8 cellular contexts compared by ENCODE assay signal in genomic region chr1:100948721-100949400, GRCh38. TPM values are rescaled to one million over a fixed set of nuclear protein-coding genes. Genes with fewer than 3 reads are reported as not detected.
DNase-seq lines count a peak whose midpoint lies in the region; ATAC-seq, FAIRE-seq and TF ChIP-seq lines count a peak whose summit lies in the region.
"Not testable (repeated sequence)": the region's sequence is repeated elsewhere in the genome, so short reads cannot be mapped to it uniquely, and the experiment has no call there.

No MANE protein-coding gene starts in this region.

- not testable (repeated sequence) for TF ChIP-seq CTCF in A549 (IDR thresholded peaks at IDR 0.05); esophagus squamous epithelium (IDR thresholded peaks at IDR 0.05)

- POLR2A ChIA-PET in A549 (lab: Yijun Ruan, JAX): not testable (repeated sequence)
- POLR2A ChIA-PET in T-cell (lab: Charles Lee): interaction anchor here in 1 of 2 donors (0.6 to 1.1 kb wide), 2 partner anchors 311 to 360 kb away, joined by 3 to 5 read pairs; no protein-coding TSS in a partner anchor
- POLR2A ChIA-PET in activated CD8-positive, alpha-beta T cell treated with anti-CD3 and anti-CD28 coated beads, Interleukin-2, amount 10 ng/mL, durations not matched to agents 7 days and 5 days (lab: Charles Lee): interaction anchor here (0.6 to 1.6 kb wide), 11 partner anchors 15 to 339 kb away, joined by 3 to 6 read pairs (median 4); partner anchors contain the start of gene S1PR1
- POLR2A ChIA-PET in naive thymus-derived CD4-positive, alpha-beta T cell (lab: Charles Lee): interaction anchor here (0.6 to 4.3 kb wide), 12 partner anchors 8 to 360 kb away, joined by 3 to 44 read pairs (median 8); no protein-coding TSS in a partner anchor

- FAIRE-seq in A549 (lab: Jason Lieb, UNC): not testable (repeated sequence)

- H3K4me3 Mint-ChIP-seq in T-cell: peak overlapping the region; percentile 51 to 82 (median 54)
- H3K4me3 Mint-ChIP-seq in activated CD8-positive, alpha-beta T cell treated with anti-CD3 and anti-CD28 coated beads, Interleukin-2, amount 10 ng/mL, durations not matched to agents 7 days and 5 days: peak overlapping the region; percentile 63
- H3K4me3 Mint-ChIP-seq in activated naive CD8-positive, alpha-beta T cell treated with anti-CD3 and anti-CD28 coated beads for 36 hours: peak overlapping the region; percentile 6
- peak overlapping the region; percentile 38 to 82 (median 71) for H3K4me3 Mint-ChIP-seq in naive thymus-derived CD4-positive, alpha-beta T cell
- peak overlapping the region; percentile 12 for H3K4me3 Mint-ChIP-seq in stimulated activated memory B cell treated with anti-CD40 and anti-IgM and Interleukin-4, amounts not matched to agents 10 μg/mL and 1 μg/mL and 100 μg/mL, for 72 hours

- not testable (repeated sequence) for TF ChIP-seq RAD21 in A549 (conservative IDR thresholded peaks at IDR 0.05 in 1 of 2, IDR thresholded peaks at IDR 0.05 in 1 of 2)

- not testable (repeated sequence) for TF ChIP-seq EP300 in A549 (IDR thresholded peaks at IDR 0.05)

- intact Hi-C loops in esophagus squamous epithelium (cut with DNase I): not testable (repeated sequence)
- intact Hi-C loops in naive thymus-derived CD4-positive, alpha-beta T cell (cut with micrococcal nuclease): loop anchor here (1.0 to 5.0 kb wide), 4 partner anchors 8 to 287 kb away; partner anchors contain the start of gene DPH5 (in 1 of the 2)

- H3K9ac ChIP-seq in HUES6 (ENCODE audit: low read length): not testable (repeated sequence)

- DNase-seq in A549 (ENCODE audit: low read depth in 1 of 2, low spot score in 1 of 2); activated naive CD8-positive, alpha-beta T cell treated with anti-CD3 and anti-CD28 coated beads for 36 hours; esophagus squamous epithelium (lab: John Stamatoyannopoulos, UW): not testable (repeated sequence)
- peak in 1 of 34 experiments; percentile 9 for DNase-seq in T-cell
- DNase-seq in activated CD8-positive, alpha-beta T cell treated with anti-CD3 and anti-CD28 coated beads, Interleukin-2, amount 10 ng/mL, durations not matched to agents 7 days and 5 days: peak; percentile 23
- DNase-seq in naive thymus-derived CD4-positive, alpha-beta T cell: peak in 2 of 9 donors; percentile 19 to 33

- TF ChIP-seq POLR2A in A549 (IDR thresholded peaks at IDR 0.05; ENCODE audit: low read length); esophagus squamous epithelium (IDR thresholded peaks at IDR 0.05): not testable (repeated sequence)

- peaks cover 72 to 82% (median 74%) of the 10 kb centered on the region in 3 donors for H3K4me1 Mint-ChIP-seq in T-cell
- peaks cover 64% of the 10 kb centered on the region for H3K4me1 Mint-ChIP-seq in activated CD8-positive, alpha-beta T cell treated with anti-CD3 and anti-CD28 coated beads, Interleukin-2, amount 10 ng/mL, durations not matched to agents 7 days and 5 days (ENCODE audit: low read depth)
- H3K4me1 Mint-ChIP-seq in activated naive CD8-positive, alpha-beta T cell treated with anti-CD3 and anti-CD28 coated beads for 36 hours: peaks cover 48% of the 10 kb centered on the region
- H3K4me1 Mint-ChIP-seq in naive thymus-derived CD4-positive, alpha-beta T cell: peaks cover 30 to 88% (median 82%) of the 10 kb centered on the region in 7 donors
- peaks cover 72% of the 10 kb centered on the region for H3K4me1 Mint-ChIP-seq in stimulated activated memory B cell treated with anti-CD40 and anti-IgM and Interleukin-4, amounts not matched to agents 10 μg/mL and 1 μg/mL and 100 μg/mL, for 72 hours

- H3K4me2 ChIP-seq in A549: 0 out of 3 replicates have a peak overlapping the region, but pooled peaks have one; percentile 23

- 91% methylated on average over 6 of the region's 6 CpGs for WGBS in A549 (ENCODE audit: missing lambda C conversion rate)
- 57 to 70% methylated on average over 5 of the region's 6 CpGs for WGBS in esophagus squamous epithelium, 2 donors

- peaks cover 26 to 69% (median 45%) of the 10 kb centered on the region in 3 donors for H3K9me3 Mint-ChIP-seq in T-cell
- H3K9me3 Mint-ChIP-seq in activated CD8-positive, alpha-beta T cell treated with anti-CD3 and anti-CD28 coated beads, Interleukin-2, amount 10 ng/mL, durations not matched to agents 7 days and 5 days (ENCODE audit: insufficient read depth): peaks cover 48% of the 10 kb centered on the region
- H3K9me3 Mint-ChIP-seq in activated naive CD8-positive, alpha-beta T cell treated with anti-CD3 and anti-CD28 coated beads for 36 hours: peaks cover 65% of the 10 kb centered on the region
- H3K9me3 Mint-ChIP-seq in naive thymus-derived CD4-positive, alpha-beta T cell: peaks cover 15 to 95% (median 67%) of the 10 kb centered on the region in 11 donors
- peaks cover 20% of the 10 kb centered on the region for H3K9me3 Mint-ChIP-seq in stimulated activated memory B cell treated with anti-CD40 and anti-IgM and Interleukin-4, amounts not matched to agents 10 μg/mL and 1 μg/mL and 100 μg/mL, for 72 hours

- H3K4me1 ChIP-seq in A549: not testable (repeated sequence)
- peaks cover 50% of the 10 kb centered on the region for H3K4me1 ChIP-seq in HUES6 (ENCODE audit: control insufficient read depth, insufficient read depth, low read length)
- peaks cover 11 to 34% (median 21%) of the 10 kb centered on the region in 3 donors for H3K4me1 ChIP-seq in esophagus squamous epithelium
- peaks cover 26 to 27% of the 10 kb centered on the region in 2 donors for H3K4me1 ChIP-seq in naive thymus-derived CD4-positive, alpha-beta T cell (ENCODE audit: control insufficient read depth in 2 of 2, insufficient read depth in 2 of 2, low read length in 2 of 2)

- not testable (repeated sequence) for H3K27ac ChIP-seq in A549
- H3K27ac ChIP-seq in HUES6 (ENCODE audit: low read depth, low read length) (0 out of 2 replicates have a peak overlapping the region, but pooled peaks have one; percentile 54), esophagus squamous epithelium (peak overlapping the region; percentile 35 to 63 (median 58))
- H3K27ac ChIP-seq in naive thymus-derived CD4-positive, alpha-beta T cell (ENCODE audit: low read depth, low read length): peak overlapping the region; percentile 42

- not testable (repeated sequence) for H3K4me3 ChIP-seq in A549
- H3K4me3 ChIP-seq in HUES6 (ENCODE audit: low read depth, low read length) (peak overlapping the region; percentile 48; the same call in 1 of the 2 replicates), esophagus squamous epithelium (peak overlapping the region in 1 of 4 donors; percentile 34)
- H3K4me3 ChIP-seq in naive thymus-derived CD4-positive, alpha-beta T cell (ENCODE audit: low read length): peak overlapping the region; percentile 54

- peaks cover 88% of the 10 kb centered on the region for H3K36me3 Mint-ChIP-seq in T-cell
- H3K36me3 Mint-ChIP-seq in activated CD8-positive, alpha-beta T cell treated with anti-CD3 and anti-CD28 coated beads, Interleukin-2, amount 10 ng/mL, durations not matched to agents 7 days and 5 days (ENCODE audit: low read depth): peaks cover 93% of the 10 kb centered on the region
- H3K36me3 Mint-ChIP-seq in activated naive CD8-positive, alpha-beta T cell treated with anti-CD3 and anti-CD28 coated beads for 36 hours: peaks cover 94% of the 10 kb centered on the region
- H3K36me3 Mint-ChIP-seq in naive thymus-derived CD4-positive, alpha-beta T cell: peaks cover 49 to 92% (median 85%) of the 10 kb centered on the region in 5 donors
- peaks cover 81% of the 10 kb centered on the region for H3K36me3 Mint-ChIP-seq in stimulated activated memory B cell treated with anti-CD40 and anti-IgM and Interleukin-4, amounts not matched to agents 10 μg/mL and 1 μg/mL and 100 μg/mL, for 72 hours

- not testable (repeated sequence) for H3K9me3 ChIP-seq in A549; HUES6 (ENCODE audit: control insufficient read depth, insufficient read depth, low read depth, low read length); esophagus squamous epithelium
- H3K9me3 ChIP-seq in naive thymus-derived CD4-positive, alpha-beta T cell (ENCODE audit: control insufficient read depth in 2 of 3, low read length in 3 of 3): peaks cover 0 to 22% (median 0%) of the 10 kb centered on the region in 3 experiments

- peak overlapping the region; percentile 94 to 97 for H3K27ac Mint-ChIP-seq in T-cell
- peak overlapping the region; percentile 87 for H3K27ac Mint-ChIP-seq in activated CD8-positive, alpha-beta T cell treated with anti-CD3 and anti-CD28 coated beads, Interleukin-2, amount 10 ng/mL, durations not matched to agents 7 days and 5 days
- H3K27ac Mint-ChIP-seq in activated naive CD8-positive, alpha-beta T cell treated with anti-CD3 and anti-CD28 coated beads for 36 hours: peak overlapping the region; percentile 84
- H3K27ac Mint-ChIP-seq in naive thymus-derived CD4-positive, alpha-beta T cell: peak overlapping the region; percentile 83 to 95 (median 91)
- H3K27ac Mint-ChIP-seq in stimulated activated memory B cell treated with anti-CD40 and anti-IgM and Interleukin-4, amounts not matched to agents 10 μg/mL and 1 μg/mL and 100 μg/mL, for 72 hours: peak overlapping the region; percentile 81

- H3K36me3 ChIP-seq in HUES6 (ENCODE audit: control insufficient read depth, insufficient read depth, low read length): not testable (repeated sequence)
- H3K36me3 ChIP-seq in esophagus squamous epithelium: peaks cover 0 to 12% (median 0%) of the 10 kb centered on the region in 3 donors
- H3K36me3 ChIP-seq in naive thymus-derived CD4-positive, alpha-beta T cell (ENCODE audit: control insufficient read depth in 2 of 3, insufficient read depth in 3 of 3, low read length in 3 of 3): peaks cover 0 to 18% (median 0%) of the 10 kb centered on the region in 3 experiments

- not testable (repeated sequence) for H3K27me3 Mint-ChIP-seq in T-cell; activated CD8-positive, alpha-beta T cell treated with anti-CD3 and anti-CD28 coated beads, Interleukin-2, amount 10 ng/mL, durations not matched to agents 7 days and 5 days (ENCODE audit: low read depth); activated naive CD8-positive, alpha-beta T cell treated with anti-CD3 and anti-CD28 coated beads for 36 hours; naive thymus-derived CD4-positive, alpha-beta T cell; stimulated activated memory B cell treated with anti-CD40 and anti-IgM and Interleukin-4, amounts not matched to agents 10 μg/mL and 1 μg/mL and 100 μg/mL, for 72 hours

- H3K27me3 ChIP-seq in HUES6 (ENCODE audit: control insufficient read depth, insufficient read depth, low read length); esophagus squamous epithelium; naive thymus-derived CD4-positive, alpha-beta T cell (ENCODE audit: control insufficient read depth in 2 of 2, insufficient read depth in 2 of 2, low read length in 2 of 2): not testable (repeated sequence)

- not testable (repeated sequence) for ATAC-seq in A549; naive thymus-derived CD4-positive, alpha-beta T cell; stimulated activated memory B cell treated with anti-CD40 and anti-IgM and Interleukin-4, amounts not matched to agents 10 μg/mL and 1 μg/mL and 100 μg/mL, for 72 hours
- ATAC-seq in T-cell (replicated peaks in 1 of 4): peak in 1 of 4 experiments; percentile 31
- peak; percentile 36 for ATAC-seq in activated CD8-positive, alpha-beta T cell treated with anti-CD3 and anti-CD28 coated beads, Interleukin-2, amount 10 ng/mL, durations not matched to agents 7 days and 5 days

- CTCF ChIA-PET in A549 (lab: Yijun Ruan, JAX) (interaction anchor here (1.2 kb wide), 1 partner anchor 409 kb away, joined by 4 read pairs; no protein-coding TSS in a partner anchor), T-cell (lab: Charles Lee) (interaction anchor here in 1 of 2 donors (0.7 to 1.5 kb wide), 4 partner anchors 22 to 361 kb away, joined by 3 to 6 read pairs (median 5); no protein-coding TSS in a partner anchor)
- CTCF ChIA-PET in activated CD8-positive, alpha-beta T cell treated with anti-CD3 and anti-CD28 coated beads, Interleukin-2, amount 10 ng/mL, durations not matched to agents 7 days and 5 days (lab: Charles Lee): interaction anchor here (0.8 to 3.3 kb wide), 15 partner anchors 8 to 405 kb away, joined by 3 to 13 read pairs (median 4); no protein-coding TSS in a partner anchor
- CTCF ChIA-PET in naive thymus-derived CD4-positive, alpha-beta T cell (lab: Charles Lee): interaction anchor here (0.6 to 1.5 kb wide), 6 partner anchors 11 to 339 kb away, joined by 3 to 5 read pairs (median 4); no protein-coding TSS in a partner anchor

RNA-seq across cellular contexts. Expression of gene SLC30A7, which starts 53.0 kb away (rescaled TPM):
- polyA plus RNA-seq in A549 (2011; rRNA removed): 9.6 and 11.1 TPM in 2 replicates
- 1.5 and 2.3 TPM in 2 replicates for polyA plus RNA-seq in A549 (2012; cell fraction: cytosol; rRNA removed)
- polyA plus RNA-seq in A549 (2012; cell fraction: nucleus; rRNA removed): 1.7 and 2.9 TPM in 2 replicates
- 3.9 to 4.8 TPM (median 4.3 TPM) in 3 replicates for polyA plus RNA-seq in A549 (2017; fragmentation: RNase III; extraction: RNeasy Plus Mini Kit Qiagen cat#74134 plus additional on column Dnase treatment)
- 16.8 and 20.0 TPM in 2 replicates for polyA minus RNA-seq in A549 (2011; rRNA and poly(A)+ RNA removed)
- total RNA-seq in T-cell: 10 to 100 TPM; 28.8 to 44.1 (median 36.9) TPM
- 10 to 100 TPM; 28.8 to 30.0 TPM for total RNA-seq in activated CD8-positive, alpha-beta T cell treated with anti-CD3 and anti-CD28 coated beads, Interleukin-2, amount 10 ng/mL, durations not matched to agents 7 days and 5 days
- total RNA-seq in activated naive CD8-positive, alpha-beta T cell treated with anti-CD3 and anti-CD28 coated beads for 36 hours: 10 to 100 TPM; 38.9 to 40.9 TPM
- total RNA-seq in esophagus squamous epithelium: 10 to 100 TPM in 3 of 4 donors, 1 to 10 TPM in 1; 9.0 to 22.1 (median 16.5) TPM
- 10 to 100 TPM; 29.9 to 44.5 (median 38.8) TPM for total RNA-seq in naive thymus-derived CD4-positive, alpha-beta T cell
- polyA plus RNA-seq in naive thymus-derived CD4-positive, alpha-beta T cell: 10 to 100 TPM in 1 of 2 donors, 1 to 10 TPM in 1; 9.0 to 12.9 TPM

RNA-seq across cellular contexts. Expression of gene EXTL2, which starts 54.2 kb away (rescaled TPM):
- 19.1 and 22.4 TPM in 2 replicates for polyA plus RNA-seq in A549 (2011; rRNA removed)
- polyA plus RNA-seq in A549 (2012; cell fraction: cytosol; rRNA removed): 3.1 and 3.4 TPM in 2 replicates
- polyA plus RNA-seq in A549 (2012; cell fraction: nucleus; rRNA removed): 2.9 and 4.9 TPM in 2 replicates
- polyA plus RNA-seq in A549 (2017; fragmentation: RNase III; extraction: RNeasy Plus Mini Kit Qiagen cat#74134 plus additional on column Dnase treatment): 9.2 to 10.7 TPM (median 9.4 TPM) in 3 replicates
- polyA minus RNA-seq in A549 (2011; rRNA and poly(A)+ RNA removed): 3.2 and 4.8 TPM in 2 replicates
- 1 to 10 TPM; 2.4 to 4.1 (median 2.7) TPM for total RNA-seq in T-cell
- total RNA-seq in activated CD8-positive, alpha-beta T cell treated with anti-CD3 and anti-CD28 coated beads, Interleukin-2, amount 10 ng/mL, durations not matched to agents 7 days and 5 days: 1 to 10 TPM; 2.0 to 2.6 TPM
- 10 to 100 TPM in 1 of 2 experiments, 1 to 10 TPM in 1; 10.0 to 10.8 TPM for total RNA-seq in activated naive CD8-positive, alpha-beta T cell treated with anti-CD3 and anti-CD28 coated beads for 36 hours
- 1 to 10 TPM; 1.4 to 7.4 (median 2.5) TPM for total RNA-seq in esophagus squamous epithelium
- total RNA-seq in naive thymus-derived CD4-positive, alpha-beta T cell: 1 to 10 TPM; 1.5 to 4.6 (median 3.2) TPM
- polyA plus RNA-seq in naive thymus-derived CD4-positive, alpha-beta T cell: 1 to 10 TPM; 2.3 to 3.7 TPM

Comparison
In these comparisons a context has a peak if more than half of its experiments do, and no peak if none do; other contexts are left out.
1. H3K4me3 Mint-ChIP-seq: peak in every context shown above with its lines; median percentile 71 in naive thymus-derived CD4-positive, alpha-beta T cell; 63 in activated CD8-positive, alpha-beta T cell treated with anti-CD3 and anti-CD28 coated beads, Interleukin-2, amount 10 ng/mL, durations not matched to agents 7 days and 5 days; 54 in T-cell; 12 in stimulated activated memory B cell treated with anti-CD40 and anti-IgM and Interleukin-4, amounts not matched to agents 10 μg/mL and 1 μg/mL and 100 μg/mL, for 72 hours; 6 in activated naive CD8-positive, alpha-beta T cell treated with anti-CD3 and anti-CD28 coated beads for 36 hours.